ENCODE assay signal across 8 cellular contexts in the genomic region with DNA sequence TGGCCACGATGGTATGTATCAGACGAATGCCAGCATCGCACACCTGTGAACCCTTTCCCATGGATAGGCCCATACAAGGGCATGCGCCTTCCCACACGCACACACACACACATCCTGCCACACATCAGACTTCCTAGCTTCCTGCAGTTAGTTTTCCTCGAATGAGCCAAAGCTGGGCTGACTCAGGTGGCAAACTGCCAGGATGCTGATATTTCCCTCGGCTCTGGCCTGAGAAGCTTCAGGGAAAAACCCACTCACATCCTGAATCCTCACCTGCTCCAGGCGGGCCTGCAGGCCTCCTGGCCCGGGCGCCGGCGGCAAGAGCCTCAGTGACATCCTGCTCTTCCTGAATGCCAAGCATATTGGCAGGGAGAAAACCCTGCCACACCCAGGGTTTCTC. TPM values are rescaled to one million over a fixed set of nuclear protein-coding genes. Genes with fewer than 3 reads are reported as not detected.
DNase-seq lines count a peak whose midpoint lies in the region; ATAC-seq and TF ChIP-seq lines count a peak whose summit lies in the region.

No MANE protein-coding gene starts in this region.

- no peak for TF ChIP-seq CTCF in epithelial cell of proximal tubule (conservative IDR thresholded peaks at IDR 0.05; ENCODE audit: low read depth, low read length)

- no peak for ATAC-seq in HG02973 (IDR thresholded peaks at IDR 0.05; ENCODE audit: unreplicated experiment)
- no peak for ATAC-seq in GM18870 (IDR thresholded peaks at IDR 0.05; ENCODE audit: unreplicated experiment)

- DNase-seq in COLO668 (lab: John Stamatoyannopoulos, UW; ENCODE audit: unreplicated experiment) (peak; percentile 78), NCI-H69 (lab: John Stamatoyannopoulos, UW) (peak; percentile 90), epithelial cell of proximal tubule (ENCODE audit: low read depth) (peak; percentile 96), occipital lobe (lab: John Stamatoyannopoulos, UW) (peak; percentile 69), NCI-H146 treated with DMSO at 0.1 percent for 48 hours (lab: John Stamatoyannopoulos, UW; ENCODE audit: unreplicated experiment) (no peak)
- no peak for DNase-seq in NK-92 treated with Interleukin-12 subunit alpha and Interleukin-12 subunit beta, amount 100 ng/mL, for 24 hours (lab: John Stamatoyannopoulos, UW)

- no peak overlapping the region for H3K4me3 ChIP-seq in epithelial cell of proximal tubule (ENCODE audit: low read depth, low read length)

RNA-seq across cellular contexts. Expression of gene CALM1, which starts 22.4 kb away (rescaled TPM):
- total RNA-seq in epithelial cell of proximal tubule (509 and 520 TPM in 2 replicates), occipital lobe (1,332 TPM)

Comparison
In these comparisons a context has a peak if more than half of its experiments do, and no peak if none do; other contexts are left out.
1. DNase-seq: peak in COLO668 (single experiment), NCI-H69 (single experiment), epithelial cell of proximal tubule (single experiment) and occipital lobe (single experiment); none in NK-92 treated with Interleukin-12 subunit alpha and Interleukin-12 subunit beta, amount 100 ng/mL, for 24 hours (single experiment) and NCI-H146 treated with DMSO at 0.1 percent for 48 hours (single experiment).